9 cellular contexts compared by ENCODE assay signal in genomic region chr9:110027624-110028023, GRCh38.
DNase-seq lines count a peak whose midpoint lies in the region; ATAC-seq lines count a peak whose summit lies in the region.
"Had no signal": no experiment of that assay in that cellular context is flagged by ENCODE, and none has a peak within 500 bp of the region (broad histone marks: within the 10 kb centered on the region; RNA-seq: fewer than 3 reads in every experiment).

No MANE protein-coding gene starts in this region.

- H3K4me3 Mint-ChIP-seq in activated naive CD8-positive, alpha-beta T cell treated with anti-CD3 and anti-CD28 coated beads, Interleukin-2, amount 50 U/mL, for 24 hours: no peak overlapping the region
- H3K4me3 Mint-ChIP-seq: activated CD8-positive, alpha-beta T cell treated with anti-CD3 and anti-CD28 coated beads, Interleukin-2, amount 10 ng/mL, durations not matched to agents 7 days and 5 days had no signal

- no peaks in the 10 kb centered on the region for H3K36me3 Mint-ChIP-seq in activated naive CD8-positive, alpha-beta T cell treated with anti-CD3 and anti-CD28 coated beads, Interleukin-2, amount 50 U/mL, for 24 hours (ENCODE audit: low read depth)

- peaks cover 18% of the 10 kb centered on the region for H3K4me1 Mint-ChIP-seq in activated naive CD8-positive, alpha-beta T cell treated with anti-CD3 and anti-CD28 coated beads, Interleukin-2, amount 50 U/mL, for 24 hours

- no peaks in the 10 kb centered on the region for H3K36me3 ChIP-seq in ectodermal cell (ENCODE audit: control insufficient read depth, insufficient read depth, low read length)

- DNase-seq in AG08395 (ENCODE audit: low spot score): peak; percentile 23
- peak; percentile 47 for DNase-seq in NCI-H2196 treated with DMSO at 0.1 percent for 48 hours (lab: John Stamatoyannopoulos, UW; ENCODE audit: unreplicated experiment)
- DNase-seq in medulla oblongata (ENCODE audit: extremely low spot score): peak; percentile 46
- DNase-seq in activated naive CD8-positive, alpha-beta T cell treated with anti-CD3 and anti-CD28 coated beads, Interleukin-2, amount 50 U/mL, for 24 hours: no peak
- no peak for DNase-seq in NCI-H1105 (lab: John Stamatoyannopoulos, UW)
- DNase-seq: activated CD8-positive, alpha-beta T cell treated with anti-CD3 and anti-CD28 coated beads, Interleukin-2, amount 10 ng/mL, durations not matched to agents 7 days and 5 days had no signal

- peaks cover 15% of the 10 kb centered on the region for H3K4me1 ChIP-seq in ectodermal cell (ENCODE audit: control insufficient read depth, insufficient read depth, low read length)

- no peak overlapping the region for H3K4me3 ChIP-seq in ectodermal cell (ENCODE audit: insufficient read depth, low read depth, low read length)

- H3K27ac ChIP-seq in ectodermal cell (ENCODE audit: insufficient read depth, low read depth, low read length, poor library complexity, severe bottlenecking): peak overlapping the region; percentile 90

- no peak overlapping the region for H3K27ac Mint-ChIP-seq in activated naive CD8-positive, alpha-beta T cell treated with anti-CD3 and anti-CD28 coated beads, Interleukin-2, amount 50 U/mL, for 24 hours
- H3K27ac Mint-ChIP-seq: activated CD8-positive, alpha-beta T cell treated with anti-CD3 and anti-CD28 coated beads, Interleukin-2, amount 10 ng/mL, durations not matched to agents 7 days and 5 days had no signal

- H3K9me3 ChIP-seq in ectodermal cell (ENCODE audit: control insufficient read depth, low read length): no peaks in the 10 kb centered on the region

- H3K27me3 Mint-ChIP-seq in activated naive CD8-positive, alpha-beta T cell treated with anti-CD3 and anti-CD28 coated beads, Interleukin-2, amount 50 U/mL, for 24 hours: no peaks in the 10 kb centered on the region

- WGBS in ectodermal cell, 2 experiments: 25 to 28% methylated on average over 6 of the region's 6 CpGs

- ATAC-seq in activated naive CD8-positive, alpha-beta T cell treated with anti-CD3 and anti-CD28 coated beads, Interleukin-2, amount 50 U/mL, for 24 hours: no peak
- ATAC-seq in HG03135 (IDR thresholded peaks at IDR 0.05; ENCODE audit: unreplicated experiment) (no peak), GM21423 (IDR thresholded peaks at IDR 0.05; ENCODE audit: unreplicated experiment) (no peak)
- ATAC-seq: activated CD8-positive, alpha-beta T cell treated with anti-CD3 and anti-CD28 coated beads, Interleukin-2, amount 10 ng/mL, durations not matched to agents 7 days and 5 days had no signal

- H3K9me3 Mint-ChIP-seq in activated naive CD8-positive, alpha-beta T cell treated with anti-CD3 and anti-CD28 coated beads, Interleukin-2, amount 50 U/mL, for 24 hours: no peaks in the 10 kb centered on the region

- no peaks in the 10 kb centered on the region for H3K27me3 ChIP-seq in ectodermal cell (ENCODE audit: control insufficient read depth, insufficient read depth, low read length, poor library complexity, severe bottlenecking)

Comparison
In these comparisons a context has a peak if more than half of its experiments do, and no peak if none do; other contexts are left out.
1. DNase-seq: peak in AG08395 (single experiment), NCI-H2196 treated with DMSO at 0.1 percent for 48 hours (single experiment) and medulla oblongata (single experiment); none in activated naive CD8-positive, alpha-beta T cell treated with anti-CD3 and anti-CD28 coated beads, Interleukin-2, amount 50 U/mL, for 24 hours (single experiment) and NCI-H1105 (single experiment).